In the genomic region with DNA sequence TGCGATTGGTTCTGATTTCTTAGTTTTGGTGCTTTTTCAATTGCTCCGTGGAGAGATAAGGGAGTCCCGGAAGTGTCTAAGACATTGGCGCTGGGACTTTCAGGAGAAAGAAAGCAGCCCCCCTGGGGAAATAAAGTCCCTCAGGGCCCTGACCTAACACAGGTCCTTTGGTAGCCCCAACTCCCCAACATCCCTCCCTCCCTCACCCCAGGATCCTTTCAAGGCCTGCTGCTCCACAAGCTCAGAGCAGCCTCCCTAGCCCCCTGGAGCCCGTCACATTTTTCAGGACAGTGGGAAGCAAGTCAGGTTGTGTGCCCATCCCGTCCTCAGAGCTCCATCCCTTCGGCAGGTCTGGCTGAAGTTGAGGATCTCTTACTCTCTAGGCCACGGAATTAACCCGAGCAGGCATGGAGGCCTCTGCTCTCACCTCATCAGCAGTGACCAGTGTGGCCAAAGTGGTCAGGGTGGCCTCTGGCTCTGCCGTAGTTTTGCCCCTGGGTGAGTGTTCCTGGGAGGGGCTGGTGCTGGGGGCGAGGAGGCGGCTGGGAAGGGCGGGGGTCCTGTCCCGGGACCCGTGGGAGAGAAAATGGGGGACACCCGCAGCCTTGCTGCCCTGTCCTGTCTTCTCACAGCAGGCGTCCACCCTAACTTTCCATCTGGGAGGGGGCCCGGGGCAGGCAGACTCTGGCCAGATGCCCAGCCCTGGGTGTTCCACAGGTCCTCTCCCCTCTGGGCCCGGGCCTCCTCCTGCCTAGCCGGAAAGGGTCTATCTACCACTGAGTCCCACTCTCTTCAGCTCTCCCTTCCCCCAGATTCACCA, we compare ENCODE assay signal across 12 cellular contexts. TPM values are rescaled to one million over a fixed set of nuclear protein-coding genes. Genes with fewer than 3 reads are reported as not detected.
DNase-seq lines count a peak whose midpoint lies in the region; ATAC-seq and TF ChIP-seq lines count a peak whose summit lies in the region.
"Had no signal": no experiment of that assay in that cellular context is flagged by ENCODE, and none has a peak within 500 bp of the region (broad histone marks: within the 10 kb centered on the region; RNA-seq: fewer than 3 reads in every experiment).

No MANE protein-coding gene starts in this region.

- H3K4me3 ChIP-seq in heart right ventricle = peak overlapping the region; percentile 40 to 73 (median 60)
- H3K4me3 ChIP-seq in fibroblast of the aortic adventitia (ENCODE audit: low read depth, low read length) = peak overlapping the region; percentile 60
- peak overlapping the region; percentile 54 for H3K4me3 ChIP-seq in psoas muscle
- peak overlapping the region; percentile 38 to 46 for H3K4me3 ChIP-seq in vagina
- H3K4me3 ChIP-seq in hepatocyte = no peak overlapping the region

- peak in 1 of 2 donors; percentile 41 for DNase-seq in heart right ventricle
- DNase-seq in Right ventricle myocardium superior = no peak
- no peak for DNase-seq in fibroblast of the aortic adventitia (ENCODE audit: low read depth)
- DNase-seq in psoas muscle = no peak
- peak in 1 of 2 donors; percentile 81 for DNase-seq in vagina (ENCODE audit: extremely low spot score in 2 of 2)
- no peak for DNase-seq in dermis blood vessel endothelial cell
- no peak for DNase-seq in hepatocyte (ENCODE audit: low spot score)
- DNase-seq: Karpas-422; naive thymus-derived CD8-positive, alpha-beta T cell; NCI-H187 treated with DMSO at 0.1 percent for 48 hours; NCI-H82 had no signal

- H3K36me3 ChIP-seq in heart right ventricle (peaks cover 0 to 10% (median 0%) of the 10 kb centered on the region in 9 donors), psoas muscle (ENCODE audit: insufficient read depth in 1 of 2, low read depth in 1 of 2) (no peaks in the 10 kb centered on the region), vagina (no peaks in the 10 kb centered on the region), hepatocyte (replicated peaks; ENCODE audit: insufficient read depth, low read depth) (no peaks in the 10 kb centered on the region)

- no peak overlapping the region for H2AFZ ChIP-seq in hepatocyte

- peaks cover 14 to 57% (median 43%) of the 10 kb centered on the region in 9 donors for H3K4me1 ChIP-seq in heart right ventricle
- H3K4me1 ChIP-seq in psoas muscle = no peaks in the 10 kb centered on the region
- H3K4me1 ChIP-seq in vagina = peaks cover 60% of the 10 kb centered on the region
- no peaks in the 10 kb centered on the region for H3K4me1 ChIP-seq in hepatocyte (ENCODE audit: insufficient read depth)

- H4K20me1 ChIP-seq in hepatocyte (ENCODE audit: insufficient read depth, poor library complexity, severe bottlenecking) = no peaks in the 10 kb centered on the region

- TF ChIP-seq CTCF in heart right ventricle (IDR thresholded peaks at IDR 0.05) (no peak), fibroblast of the aortic adventitia (IDR thresholded peaks at IDR 0.05; ENCODE audit: insufficient read depth, low read length) (no peak), psoas muscle (IDR thresholded peaks at IDR 0.05) (no peak), vagina (IDR thresholded peaks at IDR 0.05) (no peak), hepatocyte (IDR thresholded peaks at IDR 0.05; ENCODE audit: poor library complexity) (no peak)

- no peak for TF ChIP-seq POLR2A in vagina (IDR thresholded peaks at IDR 0.05)

- no peaks in the 10 kb centered on the region for H3K9me3 ChIP-seq in heart right ventricle
- no peaks in the 10 kb centered on the region for H3K9me3 ChIP-seq in psoas muscle
- H3K9me3 ChIP-seq in vagina = no peaks in the 10 kb centered on the region
- no peaks in the 10 kb centered on the region for H3K9me3 ChIP-seq in hepatocyte (ENCODE audit: low read depth)

- WGBS in heart right ventricle, 2 donors = 65 to 67% methylated on average over 20 of the region's 20 CpGs
- WGBS in psoas muscle, 3 donors = 70 to 74% (median 72%) methylated on average over 18 to 20 of the region's 20 CpGs
- WGBS in hepatocyte (ENCODE audit: low lambda C conversion rate, missing lambda C conversion rate) = 93% methylated on average over 16 of the region's 20 CpGs

- no peak overlapping the region for H3K4me2 ChIP-seq in hepatocyte

- H3K27ac ChIP-seq in heart right ventricle (peak overlapping the region; percentile 86 to 97 (median 90)), psoas muscle (peak overlapping the region; percentile 67), vagina (peak overlapping the region; percentile 85), hepatocyte (no peak overlapping the region)

- no peaks in the 10 kb centered on the region for H3K79me2 ChIP-seq in hepatocyte

- H3K9me2 ChIP-seq in hepatocyte (replicated peaks; ENCODE audit: insufficient read depth) = no peaks in the 10 kb centered on the region

- peak in 4 of 8 donors; percentile 8 to 55 (median 24) for ATAC-seq in heart right ventricle
- no peak for ATAC-seq in Right ventricle myocardium superior (ENCODE audit: poor library complexity)
- no peak for ATAC-seq in psoas muscle
- ATAC-seq in GM21786 (IDR thresholded peaks at IDR 0.05; ENCODE audit: unreplicated experiment) = no peak
- ATAC-seq: naive thymus-derived CD8-positive, alpha-beta T cell had no signal

- intact Hi-C loops in heart right ventricle (cut with DNase I) = loop anchor here in 1 of 10 donors (2.0 kb wide), 2 partner anchors 17 to 31 kb away; a partner anchor contains a TSS
- intact Hi-C loops in Right ventricle myocardium superior (cut with DNase I) = no loop called here
- intact Hi-C loops in psoas muscle (cut with DNase I) = no loop called here
- intact Hi-C loops in vagina (cut with DNase I) = no loop called here

- H3K27me3 ChIP-seq in heart right ventricle (no peaks in the 10 kb centered on the region), psoas muscle (ENCODE audit: insufficient read depth in 3 of 3, low read length in 2 of 3) (no peaks in the 10 kb centered on the region), vagina (no peaks in the 10 kb centered on the region), hepatocyte (no peaks in the 10 kb centered on the region)

RNA-seq across cellular contexts. Expression of a gene that starts 0.9 kb away (rescaled TPM):
- 100 to 1,000 TPM in 8 of 10 donors, 10 to 100 TPM in 2; 76.5 to 473 (median 148) TPM for total RNA-seq in heart right ventricle
- polyA plus RNA-seq in heart right ventricle = 100 to 1,000 TPM; 719 to 721 TPM
- 132 TPM for total RNA-seq in Right ventricle myocardium superior
- total RNA-seq in fibroblast of the aortic adventitia (ENCODE audit: low replicate concordance) = 20.2 and 78.2 TPM in 2 replicates
- 100 to 1,000 TPM in 1 of 4 donors, 10 to 100 TPM in 3; 52.8 to 119 (median 82.2) TPM for total RNA-seq in psoas muscle
- 100 to 1,000 TPM in 2 of 3 donors, 10 to 100 TPM in 1; 93.5 to 229 (median 208) TPM for polyA plus RNA-seq in psoas muscle
- total RNA-seq in vagina = 209 TPM
- 75.5 and 375 TPM in 2 replicates for total RNA-seq in dermis blood vessel endothelial cell
- 1.1 and 1.8 TPM in 2 replicates for total RNA-seq in hepatocyte
- 6.7 and 7.3 TPM in 2 replicates for polyA plus RNA-seq in hepatocyte
- polyA plus RNA-seq: naive thymus-derived CD8-positive, alpha-beta T cell had no signal

RNA-seq across cellular contexts. Expression of a gene that starts 17.9 kb away (rescaled TPM):
- 10 to 100 TPM; 41.5 to 92.9 (median 63.2) TPM for total RNA-seq in heart right ventricle
- 100 to 1,000 TPM in 1 of 2 donors, 10 to 100 TPM in 1; 83.3 to 122 TPM for polyA plus RNA-seq in heart right ventricle
- total RNA-seq in Right ventricle myocardium superior = 50.1 TPM
- total RNA-seq in fibroblast of the aortic adventitia (ENCODE audit: low replicate concordance) = 107 and 247 TPM in 2 replicates
- 1 to 10 TPM; 5.3 to 6.9 (median 6.2) TPM for total RNA-seq in psoas muscle
- polyA plus RNA-seq in psoas muscle = 10 to 100 TPM in 2 of 3 donors, 1 to 10 TPM in 1; 4.9 to 12.5 (median 12.2) TPM
- total RNA-seq in vagina = 171 TPM
- total RNA-seq in dermis blood vessel endothelial cell = 4.0 and 10.2 TPM in 2 replicates
- total RNA-seq in hepatocyte = 47.4 and 95.1 TPM in 2 replicates
- polyA plus RNA-seq in hepatocyte = 90.5 and 91.5 TPM in 2 replicates

RNA-seq across cellular contexts. Expression of a gene that starts 30.4 kb away (rescaled TPM):
- total RNA-seq in heart right ventricle = 10 to 100 TPM in 9 of 10 donors, 1 to 10 TPM in 1; 7.7 to 23.9 (median 16.2) TPM
- 10 to 100 TPM; 28.8 to 47.4 TPM for polyA plus RNA-seq in heart right ventricle
- total RNA-seq in Right ventricle myocardium superior = 11.6 TPM
- total RNA-seq in fibroblast of the aortic adventitia (ENCODE audit: low replicate concordance) = 8.9 and 12.2 TPM in 2 replicates
- total RNA-seq in psoas muscle = 10 to 100 TPM in 1 of 4 donors, 1 to 10 TPM in 3; 6.5 to 14.4 (median 7.8) TPM
- 10 to 100 TPM; 10.4 to 15.0 (median 10.6) TPM for polyA plus RNA-seq in psoas muscle
- 18.9 TPM for total RNA-seq in vagina
- total RNA-seq in dermis blood vessel endothelial cell = 7.3 and 14.0 TPM in 2 replicates
- 16.7 and 18.9 TPM in 2 replicates for total RNA-seq in hepatocyte
- 29.4 and 32.1 TPM in 2 replicates for polyA plus RNA-seq in hepatocyte

RNA-seq across cellular contexts. Expression of a gene that starts 30.5 kb away (rescaled TPM):
- total RNA-seq in heart right ventricle (100 to 1,000 TPM; 190 to 269 (median 240) TPM), Right ventricle myocardium superior (181 TPM), fibroblast of the aortic adventitia (ENCODE audit: low replicate concordance) (130 and 446 TPM in 2 replicates), psoas muscle (100 to 1,000 TPM; 145 to 190 (median 171) TPM), vagina (109 TPM), dermis blood vessel endothelial cell (108 and 135 TPM in 2 replicates), hepatocyte (127 and 134 TPM in 2 replicates)
- polyA plus RNA-seq in heart right ventricle (100 to 1,000 TPM in 1 of 2 donors, 10 to 100 TPM in 1; 94.1 to 160 TPM), psoas muscle (100 to 1,000 TPM in 1 of 3 donors, 10 to 100 TPM in 2; 66.5 to 124 (median 79.7) TPM), hepatocyte (125 and 145 TPM in 2 replicates)
